8 cellular contexts compared by ENCODE assay signal in genomic region chr5:147508711-147509040, GRCh38. TPM values are rescaled to one million over a fixed set of nuclear protein-coding genes. Genes with fewer than 3 reads are reported as not detected.
DNase-seq lines count a peak whose midpoint lies in the region; ATAC-seq and TF ChIP-seq lines count a peak whose summit lies in the region.

No MANE protein-coding gene starts in this region.

- CTCF ChIA-PET in CD4-positive, alpha-beta T cell (lab: Charles Lee) = no interaction called here

- H3K27ac Mint-ChIP-seq in nephron progenitor cell = no peak overlapping the region
- no peak overlapping the region for H3K27ac Mint-ChIP-seq in activated T-helper 2 cell treated with anti-CD3 and anti-CD28 coated beads, Interferon-gamma antibody, Interleukin-2, Interleukin-4, amounts not matched to agents 10 μg/mL and 5 μg/mL and 100 μg/mL, durations not matched to agents 14 hours and 24 hours and 36 hours
- H3K27ac Mint-ChIP-seq in CD4-positive, alpha-beta T cell = no peak overlapping the region

- DNase-seq in right atrium auricular region (ENCODE audit: low spot score) = no peak
- DNase-seq in left cardiac atrium = no peak
- DNase-seq in epithelial cell of proximal tubule (ENCODE audit: low read depth) = no peak
- no peak for DNase-seq in nephron progenitor cell
- DNase-seq in aorta = no peak
- no peak for DNase-seq in activated T-helper 2 cell treated with anti-CD3 and anti-CD28 coated beads, Interferon-gamma antibody, Interleukin-2, Interleukin-4, amounts not matched to agents 10 μg/mL and 5 μg/mL and 100 μg/mL, durations not matched to agents 14 hours and 24 hours and 36 hours (ENCODE audit: low spot score)
- DNase-seq in CD4-positive, alpha-beta T cell = no peak

- H3K4me3 ChIP-seq in right atrium auricular region (peak overlapping the region; percentile 50 to 74), epithelial cell of proximal tubule (ENCODE audit: low read depth, low read length) (peak overlapping the region; percentile 76), aorta (ENCODE audit: low read length in 2 of 2) (peak overlapping the region; percentile 60 to 70)

- no peaks in the 10 kb centered on the region for H3K36me3 Mint-ChIP-seq in nephron progenitor cell (ENCODE audit: low read depth)
- no peaks in the 10 kb centered on the region for H3K36me3 Mint-ChIP-seq in activated T-helper 2 cell treated with anti-CD3 and anti-CD28 coated beads, Interferon-gamma antibody, Interleukin-2, Interleukin-4, amounts not matched to agents 10 μg/mL and 5 μg/mL and 100 μg/mL, durations not matched to agents 14 hours and 24 hours and 36 hours (ENCODE audit: low read depth)
- no peaks in the 10 kb centered on the region for H3K36me3 Mint-ChIP-seq in CD4-positive, alpha-beta T cell (ENCODE audit: low read depth)

- H3K27ac ChIP-seq in right atrium auricular region (peak overlapping the region; percentile 81), aorta (ENCODE audit: low read depth in 1 of 2, low read length in 2 of 2) (peak overlapping the region; percentile 7 to 17)
- no peak overlapping the region for H3K27ac ChIP-seq in CD4-positive, alpha-beta T cell (ENCODE audit: low read depth, low read length)

- peaks cover 42% of the 10 kb centered on the region for H3K4me1 Mint-ChIP-seq in nephron progenitor cell
- H3K4me1 Mint-ChIP-seq in activated T-helper 2 cell treated with anti-CD3 and anti-CD28 coated beads, Interferon-gamma antibody, Interleukin-2, Interleukin-4, amounts not matched to agents 10 μg/mL and 5 μg/mL and 100 μg/mL, durations not matched to agents 14 hours and 24 hours and 36 hours (ENCODE audit: low read depth) = peaks cover 1% of the 10 kb centered on the region
- no peaks in the 10 kb centered on the region for H3K4me1 Mint-ChIP-seq in CD4-positive, alpha-beta T cell (ENCODE audit: low read depth)

- H3K9me3 ChIP-seq in right atrium auricular region (no peaks in the 10 kb centered on the region), aorta (ENCODE audit: control insufficient read depth, low read length) (no peaks in the 10 kb centered on the region)
- H3K9me3 ChIP-seq in CD4-positive, alpha-beta T cell (ENCODE audit: control insufficient read depth, low read length) = no peaks in the 10 kb centered on the region

- ATAC-seq in left cardiac atrium = no peak
- peak; percentile 28 for ATAC-seq in aorta (ENCODE audit: low FRiP score)
- no peak for ATAC-seq in CD4-positive, alpha-beta T cell (ENCODE audit: poor library complexity)
- ATAC-seq in HG03280 (IDR thresholded peaks at IDR 0.05; ENCODE audit: unreplicated experiment) = no peak

- H3K4me1 ChIP-seq in right atrium auricular region (peaks cover 0 to 42% of the 10 kb centered on the region in 2 donors), aorta (ENCODE audit: control insufficient read depth in 1 of 2, insufficient read depth in 2 of 2, low read length in 2 of 2) (peaks cover 0 to 4% of the 10 kb centered on the region in 2 donors)

- TF ChIP-seq CTCF in right atrium auricular region (IDR thresholded peaks at IDR 0.05) (no peak), epithelial cell of proximal tubule (conservative IDR thresholded peaks at IDR 0.05; ENCODE audit: low read depth, low read length) (no peak), nephron progenitor cell (IDR thresholded peaks at IDR 0.05) (no peak)
- no peak for TF ChIP-seq CTCF in CD4-positive, alpha-beta T cell (IDR thresholded peaks at IDR 0.05)

- H3K27me3 Mint-ChIP-seq in nephron progenitor cell (ENCODE audit: low read depth, poor library complexity) = peaks cover 17% of the 10 kb centered on the region
- peaks cover 31% of the 10 kb centered on the region for H3K27me3 Mint-ChIP-seq in activated T-helper 2 cell treated with anti-CD3 and anti-CD28 coated beads, Interferon-gamma antibody, Interleukin-2, Interleukin-4, amounts not matched to agents 10 μg/mL and 5 μg/mL and 100 μg/mL, durations not matched to agents 14 hours and 24 hours and 36 hours (ENCODE audit: low read depth)
- H3K27me3 Mint-ChIP-seq in CD4-positive, alpha-beta T cell = peaks cover 55% of the 10 kb centered on the region

- POLR2A ChIA-PET in CD4-positive, alpha-beta T cell (lab: Charles Lee) = no interaction called here

- peak overlapping the region; percentile 86 for H3K4me3 Mint-ChIP-seq in nephron progenitor cell
- H3K4me3 Mint-ChIP-seq in activated T-helper 2 cell treated with anti-CD3 and anti-CD28 coated beads, Interferon-gamma antibody, Interleukin-2, Interleukin-4, amounts not matched to agents 10 μg/mL and 5 μg/mL and 100 μg/mL, durations not matched to agents 14 hours and 24 hours and 36 hours (ENCODE audit: low read depth) = no peak overlapping the region
- H3K4me3 Mint-ChIP-seq in CD4-positive, alpha-beta T cell = no peak overlapping the region

- intact Hi-C loops in left cardiac atrium (cut with DNase I) (loop anchor here in 1 of 2 donors (5.0 kb wide), 2 partner anchors 41 to 56 kb away; no protein-coding TSS in a partner anchor), aorta (cut with DNase I) (loop anchor here (2.0 to 10.0 kb wide), 2 partner anchors 54 kb away; no protein-coding TSS in a partner anchor)
- intact Hi-C loops in activated T-helper 2 cell treated with anti-CD3 and anti-CD28 coated beads, Interferon-gamma antibody, Interleukin-2, Interleukin-4, amounts not matched to agents 10 μg/mL and 5 μg/mL and 100 μg/mL, durations not matched to agents 14 hours and 24 hours and 36 hours (cut with micrococcal nuclease) = no loop called here
- intact Hi-C loops in CD4-positive, alpha-beta T cell (cut with DNase I, micrococcal nuclease) = no loop called here

- no peaks in the 10 kb centered on the region for H3K36me3 ChIP-seq in right atrium auricular region
- H3K36me3 ChIP-seq in aorta (ENCODE audit: control insufficient read depth in 1 of 2, insufficient read depth in 2 of 2, low read length in 1 of 2) = no peaks in the 10 kb centered on the region

- H3K9me3 Mint-ChIP-seq in nephron progenitor cell = no peaks in the 10 kb centered on the region
- no peaks in the 10 kb centered on the region for H3K9me3 Mint-ChIP-seq in activated T-helper 2 cell treated with anti-CD3 and anti-CD28 coated beads, Interferon-gamma antibody, Interleukin-2, Interleukin-4, amounts not matched to agents 10 μg/mL and 5 μg/mL and 100 μg/mL, durations not matched to agents 14 hours and 24 hours and 36 hours
- no peaks in the 10 kb centered on the region for H3K9me3 Mint-ChIP-seq in CD4-positive, alpha-beta T cell

- 2 to 11% methylated on average over 7 of the region's 7 CpGs for WGBS in aorta, 2 donors

- no peaks in the 10 kb centered on the region for H3K27me3 ChIP-seq in right atrium auricular region
- H3K27me3 ChIP-seq in aorta (ENCODE audit: control insufficient read depth in 1 of 2, insufficient read depth in 2 of 2, low read length in 1 of 2) = no peaks in the 10 kb centered on the region
- H3K27me3 ChIP-seq in CD4-positive, alpha-beta T cell (ENCODE audit: control insufficient read depth, insufficient read depth, low read length) = peaks cover 20% of the 10 kb centered on the region

RNA-seq across cellular contexts. Expression of gene DPYSL3, which starts 1.2 kb away (rescaled TPM):
- 10 to 100 TPM; 45.3 to 56.2 TPM for total RNA-seq in right atrium auricular region
- total RNA-seq in left cardiac atrium = 10 to 100 TPM; 42.4 to 55.7 TPM
- total RNA-seq in epithelial cell of proximal tubule = 38.3 and 76.0 TPM in 2 replicates
- total RNA-seq in aorta = 100 to 1,000 TPM; 288 to 344 TPM
- 100 to 1,000 TPM in 1 of 2 donors, 10 to 100 TPM in 1; 85.1 to 103 TPM for polyA plus RNA-seq in aorta
- 0.48 and 0.89 TPM in 2 replicates for total RNA-seq in activated T-helper 2 cell treated with anti-CD3 and anti-CD28 coated beads, Interferon-gamma antibody, Interleukin-2, Interleukin-4, amounts not matched to agents 10 μg/mL and 5 μg/mL and 100 μg/mL, durations not matched to agents 14 hours and 24 hours and 36 hours
- not detected for total RNA-seq in CD4-positive, alpha-beta T cell

Comparison
In these comparisons a context has a peak if more than half of its experiments do, and no peak if none do; other contexts are left out.
1. RNA of gene DPYSL3, which starts 1.2 kb away (total RNA-seq): 288 to 344 TPM in aorta, 45.3 to 56.2 TPM in right atrium auricular region, 42.4 to 55.7 TPM in left cardiac atrium and 38.3 to 76.0 TPM in epithelial cell of proximal tubule; 0.48 to 0.89 TPM in activated T-helper 2 cell treated with anti-CD3 and anti-CD28 coated beads, Interferon-gamma antibody, Interleukin-2, Interleukin-4, amounts not matched to agents 10 μg/mL and 5 μg/mL and 100 μg/mL, durations not matched to agents 14 hours and 24 hours and 36 hours and not detected in CD4-positive, alpha-beta T cell; every median in the first group is over 10 times any median in the second.
2. intact Hi-C loops: an anchor here in aorta (2.0 to 10.0 kb wide); none called in activated T-helper 2 cell treated with anti-CD3 and anti-CD28 coated beads, Interferon-gamma antibody, Interleukin-2, Interleukin-4, amounts not matched to agents 10 μg/mL and 5 μg/mL and 100 μg/mL, durations not matched to agents 14 hours and 24 hours and 36 hours and CD4-positive, alpha-beta T cell.
3. Peak in every context shown above with its lines, with median percentiles within 50 percentile points of each other: H3K4me3 ChIP-seq.